32 cellular contexts compared by ENCODE assay signal in genomic region chr9:93326654-93327053, GRCh38.
"Had no signal": no experiment of that assay in that cellular context is flagged by ENCODE, and none has a peak within 500 bp of the region (broad histone marks: within the 10 kb centered on the region; RNA-seq: fewer than 3 reads in every experiment).

No MANE protein-coding gene starts in this region.

- H3K4me3 Mint-ChIP-seq: activated CD4-positive, alpha-beta memory T cell treated with anti-CD3 and anti-CD28 coated beads for 36 hours; activated CD4-positive, alpha-beta T cell treated with anti-CD3 and anti-CD28 coated beads for 36 hours; activated CD4-positive, alpha-beta T cell treated with anti-CD3 and anti-CD28 coated beads, Interleukin-2, amount 10 ng/mL, durations not matched to agents 24 days and 14 days; activated CD8-positive, alpha-beta memory T cell treated with anti-CD3 and anti-CD28 coated beads, Interleukin-2, amount 10 ng/mL, durations not matched to agents 7 days and 5 days; activated CD8-positive, alpha-beta T cell treated with anti-CD3 and anti-CD28 coated beads, Interleukin-2, amount 10 ng/mL, durations not matched to agents 7 days and 5 days; activated naive CD4-positive, alpha-beta T cell treated with anti-CD3 and anti-CD28 coated beads for 36 hours; activated naive CD4-positive, alpha-beta T cell treated with anti-CD3 and anti-CD28 coated beads, Interleukin-2, amount 50 U/mL, for 24 hours; activated naive CD8-positive, alpha-beta T cell treated with anti-CD3 and anti-CD28 coated beads for 36 hours; activated naive CD8-positive, alpha-beta T cell treated with anti-CD3 and anti-CD28 coated beads, Interleukin-2, amount 50 U/mL, for 24 hours; activated T-helper 1 cell treated with anti-CD3 and anti-CD28 coated beads, Interleukin-12 subunit alpha, Interleukin-12 subunit beta, Interleukin-2, Interleukin-4 antibody, amounts not matched to agents 30 ng/mL and 10 ng/mL and 1 ng/mL, durations not matched to agents 14 hours and 24 hours and 36 hours; effector memory CD8-positive, alpha-beta T cell; T-helper 17 cell; T-helper 2 cell treated with Interferon-gamma antibody and Interleukin-4, amounts not matched to agents 5 μg/mL and 100 μg/mL, for 36 hours had no signal

- H3K9me3 ChIP-seq: adrenal gland, body of pancreas had no signal

- H3K4me1 Mint-ChIP-seq: activated CD4-positive, alpha-beta T cell treated with anti-CD3 and anti-CD28 coated beads for 36 hours; activated CD4-positive, alpha-beta T cell treated with anti-CD3 and anti-CD28 coated beads, Interleukin-2, amount 10 ng/mL, durations not matched to agents 24 days and 14 days; activated CD8-positive, alpha-beta memory T cell treated with anti-CD3 and anti-CD28 coated beads, Interleukin-2, amount 10 ng/mL, durations not matched to agents 7 days and 5 days; activated naive CD4-positive, alpha-beta T cell treated with anti-CD3 and anti-CD28 coated beads, Interleukin-2, amount 50 U/mL, for 24 hours; activated naive CD8-positive, alpha-beta T cell treated with anti-CD3 and anti-CD28 coated beads for 36 hours; activated naive CD8-positive, alpha-beta T cell treated with anti-CD3 and anti-CD28 coated beads, Interleukin-2, amount 50 U/mL, for 24 hours had no signal

- H3K4me1 ChIP-seq: adrenal gland, body of pancreas had no signal

- H3K36me3 Mint-ChIP-seq: activated CD4-positive, alpha-beta memory T cell treated with anti-CD3 and anti-CD28 coated beads for 36 hours; activated CD8-positive, alpha-beta memory T cell treated with anti-CD3 and anti-CD28 coated beads, Interleukin-2, amount 10 ng/mL, durations not matched to agents 7 days and 5 days; activated naive CD4-positive, alpha-beta T cell treated with anti-CD3 and anti-CD28 coated beads, Interleukin-2, amount 50 U/mL, for 24 hours; activated naive CD8-positive, alpha-beta T cell treated with anti-CD3 and anti-CD28 coated beads for 36 hours had no signal

- H3K27ac Mint-ChIP-seq: activated CD4-positive, alpha-beta memory T cell treated with anti-CD3 and anti-CD28 coated beads for 36 hours; activated CD4-positive, alpha-beta T cell treated with anti-CD3 and anti-CD28 coated beads for 36 hours; activated CD4-positive, alpha-beta T cell treated with anti-CD3 and anti-CD28 coated beads, Interleukin-2, amount 10 ng/mL, durations not matched to agents 24 days and 14 days; activated CD8-positive, alpha-beta memory T cell treated with anti-CD3 and anti-CD28 coated beads, Interleukin-2, amount 10 ng/mL, durations not matched to agents 7 days and 5 days; activated CD8-positive, alpha-beta T cell treated with anti-CD3 and anti-CD28 coated beads, Interleukin-2, amount 10 ng/mL, durations not matched to agents 7 days and 5 days; activated naive CD4-positive, alpha-beta T cell treated with anti-CD3 and anti-CD28 coated beads for 36 hours; activated naive CD4-positive, alpha-beta T cell treated with anti-CD3 and anti-CD28 coated beads, Interleukin-2, amount 50 U/mL, for 24 hours; activated naive CD8-positive, alpha-beta T cell treated with anti-CD3 and anti-CD28 coated beads for 36 hours; activated naive CD8-positive, alpha-beta T cell treated with anti-CD3 and anti-CD28 coated beads, Interleukin-2, amount 50 U/mL, for 24 hours; activated T-helper 1 cell treated with anti-CD3 and anti-CD28 coated beads, Interleukin-12 subunit alpha, Interleukin-12 subunit beta, Interleukin-2, Interleukin-4 antibody, amounts not matched to agents 30 ng/mL and 10 ng/mL and 1 ng/mL, durations not matched to agents 14 hours and 24 hours and 36 hours; activated T-helper 2 cell treated with anti-CD3 and anti-CD28 coated beads, Interferon-gamma antibody, Interleukin-2, Interleukin-4, amounts not matched to agents 10 μg/mL and 5 μg/mL and 100 μg/mL, durations not matched to agents 14 hours and 24 hours and 36 hours; effector memory CD8-positive, alpha-beta T cell; T-helper 17 cell; T-helper 2 cell treated with Interferon-gamma antibody and Interleukin-4, amounts not matched to agents 5 μg/mL and 100 μg/mL, for 36 hours had no signal

- DNase-seq: activated CD4-positive, alpha-beta memory T cell treated with anti-CD3 and anti-CD28 coated beads for 36 hours; activated CD4-positive, alpha-beta T cell treated with anti-CD3 and anti-CD28 coated beads for 36 hours; activated CD4-positive, alpha-beta T cell treated with anti-CD3 and anti-CD28 coated beads, Interleukin-2, amount 10 ng/mL, durations not matched to agents 24 days and 14 days; activated CD4-positive, CD25-positive, alpha-beta regulatory T cell; activated CD4-positive, CD25-positive, alpha-beta regulatory T cell treated with anti-CD3 and anti-CD28 coated beads, Interleukin-2, amount 50 U/mL, for 72 hours; activated CD8-positive, alpha-beta memory T cell treated with anti-CD3 and anti-CD28 coated beads, Interleukin-2, amount 10 ng/mL, durations not matched to agents 7 days and 5 days; activated CD8-positive, alpha-beta memory T cell treated with anti-CD3 and anti-CD28 coated beads, Interleukin-2, amount 50 U/mL, for 4 hours; activated CD8-positive, alpha-beta T cell treated with anti-CD3 and anti-CD28 coated beads, Interleukin-2, amount 10 ng/mL, durations not matched to agents 7 days and 5 days; activated effector memory CD4-positive, alpha-beta T cell treated with anti-CD3 and anti-CD28 coated beads, Interleukin-2, amount 50 U/mL, for 16 hours; activated naive CD4-positive, alpha-beta T cell treated with anti-CD3 and anti-CD28 coated beads for 36 hours; activated naive CD8-positive, alpha-beta T cell treated with anti-CD3 and anti-CD28 coated beads for 36 hours; activated naive CD8-positive, alpha-beta T cell treated with anti-CD3 and anti-CD28 coated beads, Interleukin-2, amount 50 U/mL, for 24 hours; activated T-cell treated with anti-CD3 and anti-CD28 coated beads, Interleukin-2, amount 50 U/mL, for 1 hour; activated T-cell treated with anti-CD3 and anti-CD28 coated beads, Interleukin-2, amount 50 U/mL, for 48 hours; adrenal gland; amygdala; aorta; body of pancreas; caudate nucleus; cortex of kidney; dermis blood vessel endothelial cell; effector CD4-positive, alpha-beta T cell; effector memory CD8-positive, alpha-beta T cell; T-helper 1 cell; T-helper 17 cell; T1000 had no signal

- H3K27ac ChIP-seq: adrenal gland, body of pancreas, epithelial cell of prostate had no signal

- H3K9me3 Mint-ChIP-seq: activated CD4-positive, alpha-beta memory T cell treated with anti-CD3 and anti-CD28 coated beads for 36 hours; activated naive CD4-positive, alpha-beta T cell treated with anti-CD3 and anti-CD28 coated beads for 36 hours; activated naive CD4-positive, alpha-beta T cell treated with anti-CD3 and anti-CD28 coated beads, Interleukin-2, amount 50 U/mL, for 24 hours; activated naive CD8-positive, alpha-beta T cell treated with anti-CD3 and anti-CD28 coated beads for 36 hours; activated naive CD8-positive, alpha-beta T cell treated with anti-CD3 and anti-CD28 coated beads, Interleukin-2, amount 50 U/mL, for 24 hours; activated T-helper 1 cell treated with anti-CD3 and anti-CD28 coated beads, Interleukin-12 subunit alpha, Interleukin-12 subunit beta, Interleukin-2, Interleukin-4 antibody, amounts not matched to agents 30 ng/mL and 10 ng/mL and 1 ng/mL, durations not matched to agents 14 hours and 24 hours and 36 hours; activated T-helper 2 cell treated with anti-CD3 and anti-CD28 coated beads, Interferon-gamma antibody, Interleukin-2, Interleukin-4, amounts not matched to agents 10 μg/mL and 5 μg/mL and 100 μg/mL, durations not matched to agents 14 hours and 24 hours and 36 hours; effector memory CD8-positive, alpha-beta T cell; T-helper 2 cell treated with Interferon-gamma antibody and Interleukin-4, amounts not matched to agents 5 μg/mL and 100 μg/mL, for 36 hours had no signal

- H3K36me3 ChIP-seq: adrenal gland had no signal

- H3K27me3 Mint-ChIP-seq: activated naive CD8-positive, alpha-beta T cell treated with anti-CD3 and anti-CD28 coated beads for 36 hours had no signal

- H3K27me3 ChIP-seq: adrenal gland, body of pancreas had no signal

- H3K4me3 ChIP-seq: adrenal gland, body of pancreas had no signal

- ATAC-seq: activated CD4-positive, alpha-beta T cell treated with anti-CD3 and anti-CD28 coated beads for 36 hours; activated CD8-positive, alpha-beta memory T cell treated with anti-CD3 and anti-CD28 coated beads, Interleukin-2, amount 10 ng/mL, durations not matched to agents 7 days and 5 days; activated CD8-positive, alpha-beta T cell treated with anti-CD3 and anti-CD28 coated beads, Interleukin-2, amount 10 ng/mL, durations not matched to agents 7 days and 5 days; activated naive CD8-positive, alpha-beta T cell treated with anti-CD3 and anti-CD28 coated beads, Interleukin-2, amount 50 U/mL, for 24 hours; body of pancreas; effector memory CD8-positive, alpha-beta T cell; esophagus mucosa; T-helper 17 cell had no signal
